Comparison of ENCODE assay signal across 1 cellular context in genomic region chr4:152525878-152526277, GRCh38.
TF ChIP-seq lines count a peak whose summit lies in the region.

No MANE protein-coding gene starts in this region.

TF ChIP-seq in HepG2, 621 proteins besides CTCF, POLR2A, EP300 and RAD21 (continued from another document):
- no peak for TF ChIP-seq ZNF687 (CRISPR knock-in tag; IDR thresholded peaks at IDR 0.05)
- TF ChIP-seq ZMAT3 (CRISPR knock-in tag; conservative IDR thresholded peaks at IDR 0.05): no peak
- no peak for TF ChIP-seq TFDP2 (CRISPR knock-in tag; IDR thresholded peaks at IDR 0.05)
- no peak for TF ChIP-seq CBX2 (IDR thresholded peaks at IDR 0.05; ENCODE audit: low read depth, low read length)
- TF ChIP-seq CBX2 (CRISPR knock-in tag; IDR thresholded peaks at IDR 0.05; ENCODE audit: low read depth): no peak
- TF ChIP-seq ZNF333 (CRISPR knock-in tag; IDR thresholded peaks at IDR 0.05; ENCODE audit: borderline replicate concordance): no peak
- no peak for TF ChIP-seq ZBTB4 (CRISPR knock-in tag; IDR thresholded peaks at IDR 0.05; ENCODE audit: borderline replicate concordance)
